Comparison of ENCODE assay signal across 8 cellular contexts in genomic region chr9:33289936-33290246, GRCh38. TPM values are rescaled to one million over a fixed set of nuclear protein-coding genes. Genes with fewer than 3 reads are reported as not detected.
DNase-seq lines count a peak whose midpoint lies in the region; ATAC-seq and TF ChIP-seq lines count a peak whose summit lies in the region.

No MANE protein-coding gene starts in this region.

- peak overlapping the region; percentile 89 for H3K56ac ChIP-seq in mesendoderm (ENCODE audit: low read length)

- peak overlapping the region; percentile 85 for H3K9ac ChIP-seq in mesendoderm (ENCODE audit: low read length)

- H3K36me3 ChIP-seq in breast epithelium (no peaks in the 10 kb centered on the region), mesendoderm (ENCODE audit: control insufficient read depth, insufficient read depth, low read length) (peaks cover 6% of the 10 kb centered on the region)

- H3K79me1 ChIP-seq in mesendoderm (ENCODE audit: low read length) = peaks cover 19% of the 10 kb centered on the region

- H3K9me3 ChIP-seq in breast epithelium = no peaks in the 10 kb centered on the region

- H3K4me3 ChIP-seq in breast epithelium (peak overlapping the region; percentile 82 to 95 (median 93)), mesendoderm (ENCODE audit: low read length) (peak overlapping the region; percentile 63)

- H3K79me2 ChIP-seq in mesendoderm (ENCODE audit: control insufficient read depth, insufficient read depth, low read length) = peaks cover 35% of the 10 kb centered on the region

- H4K5ac ChIP-seq in mesendoderm (ENCODE audit: low read length) = peak overlapping the region; percentile 44

- H3K4me1 ChIP-seq in breast epithelium = peaks cover 0 to 6% of the 10 kb centered on the region in 2 donors
- no peaks in the 10 kb centered on the region for H3K4me1 ChIP-seq in mesendoderm (ENCODE audit: control insufficient read depth, low read depth, low read length)

- DNase-seq in breast epithelium (ENCODE audit: low spot score in 2 of 2) = no peak
- no peak for DNase-seq in mesendoderm
- DNase-seq in OCI-M2 (lab: John Stamatoyannopoulos, UW; ENCODE audit: unreplicated experiment) = no peak
- DNase-seq in NCI-H2171 (lab: John Stamatoyannopoulos, UW) = no peak
- DNase-seq in NCI-H524 (lab: John Stamatoyannopoulos, UW) = no peak

- intact Hi-C loops in breast epithelium (cut with DNase I; ENCODE audit: low total_unique reads) = no loop called here

- H2BK5ac ChIP-seq in mesendoderm (ENCODE audit: low read length) = peak overlapping the region; percentile 55

- no peak for TF ChIP-seq CTCF in C4-2B (conservative IDR thresholded peaks at IDR 0.05)
- peak in 1 of 3 donors; percentile 17 for TF ChIP-seq CTCF in breast epithelium (IDR thresholded peaks at IDR 0.05)

- no peak overlapping the region for H2BK15ac ChIP-seq in mesendoderm (replicated peaks; ENCODE audit: low read depth)

- no peak overlapping the region for H4K8ac ChIP-seq in mesendoderm (ENCODE audit: low read depth, low read length)

- no peak for TF ChIP-seq POLR2A in breast epithelium (IDR thresholded peaks at IDR 0.05)

- H3K27me3 ChIP-seq in breast epithelium (no peaks in the 10 kb centered on the region), mesendoderm (ENCODE audit: insufficient read depth, low read length, poor library complexity) (no peaks in the 10 kb centered on the region)

- no peak overlapping the region for H3K23ac ChIP-seq in mesendoderm (ENCODE audit: low read length)

- no CpG with 5 or more reads among the region's 14 CpGs for WGBS in mesendoderm (ENCODE audit: extremely low coverage, insufficient coverage, low lambda C conversion rate)

- H3K27ac ChIP-seq in C4-2B (peak overlapping the region; percentile 95), breast epithelium (peak overlapping the region; percentile 100), mesendoderm (ENCODE audit: low read depth, low read length) (peak overlapping the region; percentile 53)

- peak overlapping the region; percentile 41 for H3K4ac ChIP-seq in mesendoderm (ENCODE audit: low read depth, low read length)

- H2AK5ac ChIP-seq in mesendoderm (ENCODE audit: low read length) = no peak overlapping the region

- H3K18ac ChIP-seq in mesendoderm (ENCODE audit: low read length) = peak overlapping the region; percentile 69

- no peak overlapping the region for H2BK120ac ChIP-seq in mesendoderm (ENCODE audit: low read depth, low read length)

- ATAC-seq in HG03064 (IDR thresholded peaks at IDR 0.05; ENCODE audit: low read depth, unreplicated experiment) (peak; percentile 18), HG03097 (IDR thresholded peaks at IDR 0.05; ENCODE audit: low FRiP score, unreplicated experiment) (no peak)

- peak overlapping the region; percentile 43 for H3K4me2 ChIP-seq in mesendoderm (ENCODE audit: low read length)

RNA-seq across cellular contexts. Expression of gene NFX1, which starts 0.4 kb away (rescaled TPM):
- total RNA-seq in breast epithelium = 10 to 100 TPM; 36.3 to 45.5 (median 38.3) TPM
- 27.7 TPM for polyA plus RNA-seq in mesendoderm (2013, experiment 1 of 2)
- 27.0 TPM for polyA plus RNA-seq in mesendoderm (2013, experiment 2 of 2)

RNA-seq across cellular contexts. Expression of gene CHMP5, which starts 25.0 kb away (rescaled TPM):
- total RNA-seq in breast epithelium = 10 to 100 TPM; 63.1 to 73.4 (median 65.5) TPM
- polyA plus RNA-seq in mesendoderm (2013, experiment 1 of 2) = 45.5 TPM
- polyA plus RNA-seq in mesendoderm (2013, experiment 2 of 2) = 45.1 TPM

RNA-seq across cellular contexts. Expression of gene BAG1, which starts 25.4 kb away (rescaled TPM):
- total RNA-seq in breast epithelium = 10 to 100 TPM; 34.7 to 54.7 (median 44.9) TPM
- polyA plus RNA-seq in mesendoderm (2013, experiment 1 of 2) = 41.5 TPM
- 39.9 TPM for polyA plus RNA-seq in mesendoderm (2013, experiment 2 of 2)

RNA-seq across cellular contexts. Expression of gene SPINK4, which starts 49.9 kb away (rescaled TPM):
- not detected for total RNA-seq in breast epithelium
- not detected for polyA plus RNA-seq in mesendoderm (2013, experiment 1 of 2)
- not detected for polyA plus RNA-seq in mesendoderm (2013, experiment 2 of 2)
